In genomic region chr4:7434141-7434765, GRCh38 we compare ENCODE assay signal across 17 cellular contexts. TPM values are rescaled to one million over a fixed set of nuclear protein-coding genes. Genes with fewer than 3 reads are reported as not detected.
DNase-seq lines count a peak whose midpoint lies in the region; ATAC-seq and TF ChIP-seq lines count a peak whose summit lies in the region.
"Had no signal": no experiment of that assay in that cellular context is flagged by ENCODE, and none has a peak within 500 bp of the region (broad histone marks: within the 10 kb centered on the region; RNA-seq: fewer than 3 reads in every experiment).

No MANE protein-coding gene starts in this region.

- H3K23ac ChIP-seq in mesenchymal stem cell (ENCODE audit: low read length in 2 of 2) (no peak overlapping the region), mesendoderm (ENCODE audit: low read length) (no peak overlapping the region)

- no peaks in the 10 kb centered on the region for H3K79me2 ChIP-seq in mesendoderm (ENCODE audit: control insufficient read depth, insufficient read depth, low read length)

- no peaks in the 10 kb centered on the region for H3K9me3 Mint-ChIP-seq in stimulated activated memory B cell treated with anti-CD40 and anti-IgM and Interleukin-4, amounts not matched to agents 10 μg/mL and 1 μg/mL and 100 μg/mL, for 72 hours

- H3K27ac ChIP-seq in right cardiac atrium (ENCODE audit: low read length) (no peak overlapping the region), RWPE1 (peak overlapping the region; percentile 77), mesenchymal stem cell (ENCODE audit: low read length, poor library complexity, severe bottlenecking) (no peak overlapping the region), mesendoderm (ENCODE audit: low read depth, low read length) (no peak overlapping the region)

- H2BK15ac ChIP-seq in mesenchymal stem cell (ENCODE audit: low read depth, poor library complexity, severe bottlenecking) (no peak overlapping the region), mesendoderm (replicated peaks; ENCODE audit: low read depth) (no peak overlapping the region)

- H2BK5ac ChIP-seq in mesenchymal stem cell (ENCODE audit: low read depth, low read length, poor library complexity, severe bottlenecking) (no peak overlapping the region), mesendoderm (ENCODE audit: low read length) (no peak overlapping the region)

- H3K9ac ChIP-seq in mesenchymal stem cell (ENCODE audit: low read length) (no peak overlapping the region), mesendoderm (ENCODE audit: low read length) (no peak overlapping the region)

- H3K4me3 ChIP-seq in right cardiac atrium (ENCODE audit: low read length) (no peak overlapping the region), mesenchymal stem cell (ENCODE audit: insufficient read depth in 1 of 2, low read depth in 1 of 2, low read length in 2 of 2) (no peak overlapping the region), mesendoderm (ENCODE audit: low read length) (no peak overlapping the region)

- intact Hi-C loops in right cardiac atrium (cut with DNase I) (no loop called here), left ventricle myocardium superior (cut with micrococcal nuclease) (no loop called here)

- H3K4ac ChIP-seq in mesenchymal stem cell (ENCODE audit: low read depth in 1 of 2, low read length in 2 of 2): no peak overlapping the region
- H3K4ac ChIP-seq in mesendoderm (ENCODE audit: low read depth, low read length): no peak overlapping the region

- DNase-seq in right cardiac atrium: no peak
- DNase-seq in left ventricle myocardium superior: no peak
- no peak for DNase-seq in RWPE1 (ENCODE audit: low spot score)
- DNase-seq in mesenchymal stem cell: no peak
- no peak for DNase-seq in activated CD4-positive, CD25-positive, alpha-beta regulatory T cell treated with anti-CD3 and anti-CD28 coated beads, Interleukin-2, amount 50 U/mL, for 72 hours
- DNase-seq in mesendoderm: no peak
- DNase-seq: AML-193; CD4-positive, CD25-positive, alpha-beta regulatory T cell; COR-L47; GOT3; KBM-7; NCI-H1105 treated with DMSO at 0.1 percent for 48 hours; NCI-H1694; NCI-H2107; NCI-H524 treated with DMSO at 0.1 percent for 48 hours had no signal

- H3K36me3 ChIP-seq in mesenchymal stem cell (ENCODE audit: control insufficient read depth in 1 of 2, insufficient read depth in 2 of 2, low read depth in 1 of 2, low read length in 2 of 2) (no peaks in the 10 kb centered on the region), mesendoderm (ENCODE audit: control insufficient read depth, insufficient read depth, low read length) (no peaks in the 10 kb centered on the region)

- no peak overlapping the region for H2AFZ ChIP-seq in mesenchymal stem cell (ENCODE audit: low read depth, low read length)

- H3K4me2 ChIP-seq in mesenchymal stem cell (ENCODE audit: low read length, poor library complexity, severe bottlenecking) (no peak overlapping the region), mesendoderm (ENCODE audit: low read length) (no peak overlapping the region)

- no peak overlapping the region for H3K4me3 Mint-ChIP-seq in stimulated activated memory B cell treated with anti-CD40 and anti-IgM and Interleukin-4, amounts not matched to agents 10 μg/mL and 1 μg/mL and 100 μg/mL, for 72 hours
- H3K4me3 Mint-ChIP-seq: CD4-positive, CD25-positive, alpha-beta regulatory T cell had no signal

- POLR2A ChIA-PET in RWPE1 (lab: Yijun Ruan, JAX; ENCODE audit: low non-redundant PET): no interaction called here

- no peaks in the 10 kb centered on the region for H3K4me1 ChIP-seq in right cardiac atrium (ENCODE audit: control insufficient read depth, insufficient read depth, low read length)
- H3K4me1 ChIP-seq in mesenchymal stem cell (ENCODE audit: control insufficient read depth, insufficient read depth, low read depth, low read length): peaks cover 9% of the 10 kb centered on the region
- peaks cover 3% of the 10 kb centered on the region for H3K4me1 ChIP-seq in mesendoderm (ENCODE audit: control insufficient read depth, low read depth, low read length)

- H3K27me3 Mint-ChIP-seq in stimulated activated memory B cell treated with anti-CD40 and anti-IgM and Interleukin-4, amounts not matched to agents 10 μg/mL and 1 μg/mL and 100 μg/mL, for 72 hours: no peaks in the 10 kb centered on the region
- H3K27me3 Mint-ChIP-seq: CD4-positive, CD25-positive, alpha-beta regulatory T cell had no signal

- H3K4me1 Mint-ChIP-seq in stimulated activated memory B cell treated with anti-CD40 and anti-IgM and Interleukin-4, amounts not matched to agents 10 μg/mL and 1 μg/mL and 100 μg/mL, for 72 hours: no peaks in the 10 kb centered on the region
- H3K4me1 Mint-ChIP-seq: CD4-positive, CD25-positive, alpha-beta regulatory T cell had no signal

- H3K56ac ChIP-seq in mesendoderm (ENCODE audit: low read length): no peak overlapping the region

- H4K8ac ChIP-seq in mesenchymal stem cell (ENCODE audit: low read length) (no peak overlapping the region), mesendoderm (ENCODE audit: low read depth, low read length) (no peak overlapping the region)

- 85% methylated on average over 26 of the region's 26 CpGs for whole genome bisulfite sequencing in right cardiac atrium
- WGBS in mesenchymal stem cell: 91% methylated on average over 26 of the region's 26 CpGs
- no CpG with 5 or more reads among the region's 26 CpGs for WGBS in mesendoderm (ENCODE audit: extremely low coverage, insufficient coverage, low lambda C conversion rate)

- no peak overlapping the region for H3K27ac Mint-ChIP-seq in stimulated activated memory B cell treated with anti-CD40 and anti-IgM and Interleukin-4, amounts not matched to agents 10 μg/mL and 1 μg/mL and 100 μg/mL, for 72 hours
- H3K27ac Mint-ChIP-seq: CD4-positive, CD25-positive, alpha-beta regulatory T cell had no signal

- H3K27me3 ChIP-seq in right cardiac atrium (ENCODE audit: control insufficient read depth, insufficient read depth) (no peaks in the 10 kb centered on the region), mesenchymal stem cell (ENCODE audit: control insufficient read depth in 1 of 2, insufficient read depth in 1 of 2, low read length in 2 of 2) (peaks cover 10 to 18% of the 10 kb centered on the region in 2 experiments), mesendoderm (ENCODE audit: insufficient read depth, low read length, poor library complexity) (no peaks in the 10 kb centered on the region)

- H2AK5ac ChIP-seq in mesenchymal stem cell (ENCODE audit: low read length, severe bottlenecking): no peak overlapping the region
- H2AK5ac ChIP-seq in mesendoderm (ENCODE audit: low read length): no peak overlapping the region

- peak; percentile 5 to 16 for ATAC-seq in right cardiac atrium
- no peak for ATAC-seq in left ventricle myocardium superior
- ATAC-seq in stimulated activated memory B cell treated with anti-CD40 and anti-IgM and Interleukin-4, amounts not matched to agents 10 μg/mL and 1 μg/mL and 100 μg/mL, for 72 hours: no peak

- H2BK120ac ChIP-seq in mesenchymal stem cell (ENCODE audit: low read depth, low read length) (no peak overlapping the region), mesendoderm (ENCODE audit: low read depth, low read length) (no peak overlapping the region)

- H4K91ac ChIP-seq in mesenchymal stem cell (ENCODE audit: low read length): no peak overlapping the region

- no peaks in the 10 kb centered on the region for H3K36me3 Mint-ChIP-seq in stimulated activated memory B cell treated with anti-CD40 and anti-IgM and Interleukin-4, amounts not matched to agents 10 μg/mL and 1 μg/mL and 100 μg/mL, for 72 hours
- H3K36me3 Mint-ChIP-seq: CD4-positive, CD25-positive, alpha-beta regulatory T cell had no signal

- H3K79me1 ChIP-seq in mesenchymal stem cell (replicated peaks; ENCODE audit: low read length, poor library complexity, severe bottlenecking): no peaks in the 10 kb centered on the region
- no peaks in the 10 kb centered on the region for H3K79me1 ChIP-seq in mesendoderm (ENCODE audit: low read length)

- H3K14ac ChIP-seq in mesenchymal stem cell (ENCODE audit: low read length in 2 of 2): no peak overlapping the region

- CTCF ChIA-PET in RWPE1 (lab: Yijun Ruan, JAX): interaction anchor here (0.5 to 0.6 kb wide), 3 partner anchors 36 to 241 kb away, joined by 3 read pairs; no protein-coding TSS in a partner anchor

- H4K5ac ChIP-seq in mesendoderm (ENCODE audit: low read length): no peak overlapping the region

- peak overlapping the region; percentile 24 to 67 for H2BK12ac ChIP-seq in mesenchymal stem cell (ENCODE audit: low read length in 2 of 2)

- no peak overlapping the region for H3K18ac ChIP-seq in mesenchymal stem cell (ENCODE audit: low read depth in 1 of 2, low read length in 2 of 2)
- no peak overlapping the region for H3K18ac ChIP-seq in mesendoderm (ENCODE audit: low read length)

- H3K9me3 ChIP-seq in right cardiac atrium (ENCODE audit: control insufficient read depth, low read length) (no peaks in the 10 kb centered on the region), mesenchymal stem cell (ENCODE audit: control insufficient read depth, low read length) (peaks cover 6% of the 10 kb centered on the region)

- no peak for TF ChIP-seq CTCF in RWPE1 (conservative IDR thresholded peaks at IDR 0.05; ENCODE audit: low read depth)

RNA-seq across cellular contexts. Expression of gene PSAPL1, which starts 0.5 kb away (rescaled TPM):
- total RNA-seq in right cardiac atrium: not detected
- polyA plus RNA-seq in right cardiac atrium: not detected
- not detected for total RNA-seq in left ventricle myocardium superior
- not detected for polyA plus RNA-seq in mesenchymal stem cell (2013, experiment 1 of 2)
- polyA plus RNA-seq in mesenchymal stem cell (2013, experiment 2 of 2): not detected
- 0.03 TPM for polyA plus RNA-seq in mesendoderm (2013, experiment 1 of 2)
- polyA plus RNA-seq in mesendoderm (2013, experiment 2 of 2): 0.03 TPM
- total RNA-seq: CD4-positive, CD25-positive, alpha-beta regulatory T cell; SK-MEL-5 had no signal
- polyA plus RNA-seq: CD4-positive, CD25-positive, alpha-beta regulatory T cell had no signal

Comparison
In these comparisons a context has a peak if more than half of its experiments do, and no peak if none do; other contexts are left out.
1. ATAC-seq: peak in right cardiac atrium (2 of 2); none in left ventricle myocardium superior (single experiment) and stimulated activated memory B cell treated with anti-CD40 and anti-IgM and Interleukin-4, amounts not matched to agents 10 μg/mL and 1 μg/mL and 100 μg/mL, for 72 hours (single experiment).